Comparison of ENCODE assay signal across 17 cellular contexts in the genomic region with DNA sequence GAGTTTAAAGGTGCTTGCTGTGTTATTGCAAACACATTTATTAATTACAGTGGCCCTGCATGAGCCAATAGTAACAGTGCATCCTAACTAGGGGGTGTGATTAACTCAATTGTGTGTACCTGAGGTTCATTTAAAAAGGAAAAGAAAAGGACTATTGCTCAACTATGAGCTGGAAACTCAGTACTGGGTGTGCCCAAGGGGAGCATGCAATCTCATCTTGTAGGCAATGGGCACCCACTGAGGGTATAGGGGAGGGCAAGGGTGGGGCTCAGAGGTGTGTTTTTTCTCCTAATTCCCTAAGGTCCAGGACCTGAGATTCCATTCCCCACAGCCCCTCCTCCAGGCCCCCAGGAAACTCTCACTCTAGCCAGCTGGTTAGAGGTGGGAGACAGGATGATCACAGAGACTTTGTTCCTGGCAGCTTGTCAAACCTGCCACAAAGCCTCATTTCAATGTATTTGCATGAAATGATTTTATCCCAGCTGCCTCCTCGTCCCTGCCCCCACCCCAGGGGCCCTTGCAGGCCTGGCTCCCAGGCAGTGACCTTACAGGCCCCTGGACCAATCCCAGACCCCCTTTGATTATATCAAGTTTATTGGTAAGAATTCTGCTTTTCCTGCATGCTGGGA.
DNase-seq lines count a peak whose midpoint lies in the region; ATAC-seq and TF ChIP-seq lines count a peak whose summit lies in the region.
"Had no signal": no experiment of that assay in that cellular context is flagged by ENCODE, and none has a peak within 500 bp of the region (broad histone marks: within the 10 kb centered on the region; RNA-seq: fewer than 3 reads in every experiment).

No MANE protein-coding gene starts in this region.

- no peak for TF ChIP-seq POLR2A in sigmoid colon (IDR thresholded peaks at IDR 0.05)

- no peak overlapping the region for H3K4me3 ChIP-seq in right cardiac atrium (ENCODE audit: low read length)
- H3K4me3 ChIP-seq in sigmoid colon = no peak overlapping the region
- H3K4me3 ChIP-seq: PC-9 had no signal

- no peak for TF ChIP-seq CTCF in sigmoid colon (IDR thresholded peaks at IDR 0.05)

- no peaks in the 10 kb centered on the region for H3K27me3 ChIP-seq in right cardiac atrium (ENCODE audit: control insufficient read depth, insufficient read depth)
- no peaks in the 10 kb centered on the region for H3K27me3 ChIP-seq in sigmoid colon

- peak; percentile 38 for DNase-seq in cardiac septum (ENCODE audit: low spot score)
- no peak for DNase-seq in right cardiac atrium
- DNase-seq in NCI-H69 (lab: John Stamatoyannopoulos, UW) = peak; percentile 65
- DNase-seq in islet precursor cell = peak; percentile 35
- DNase-seq in sigmoid colon = peak; percentile 24
- no peak for DNase-seq in stimulated activated CD4-positive, alpha-beta T cell treated with anti-CD3 and anti-CD28 coated beads, Interleukin-4, amount 100 ng/mL, for 4 hours
- no peak for DNase-seq in SW480 (ENCODE audit: low spot score)
- DNase-seq: AML-193; CD4-positive, CD25-positive, alpha-beta regulatory T cell; DMS79; HCEC 1CT; NCI-H1105 treated with DMSO at 0.1 percent for 48 hours; NCI-H2029 treated with DMSO at 0.1 percent for 48 hours; NCI-H524 treated with DMSO at 0.1 percent for 48 hours; PC-9; Right ventricle myocardium superior had no signal

- no peaks in the 10 kb centered on the region for H3K36me3 ChIP-seq in sigmoid colon

- intact Hi-C loops in cardiac septum (cut with DNase I) = no loop called here
- intact Hi-C loops in right cardiac atrium (cut with DNase I) = no loop called here
- intact Hi-C loops in sigmoid colon (cut with DNase I) = no loop called here

- ATAC-seq in right cardiac atrium = no peak
- no peak for ATAC-seq in HG03378 (IDR thresholded peaks at IDR 0.05; ENCODE audit: unreplicated experiment)

- no peaks in the 10 kb centered on the region for H3K9me3 ChIP-seq in right cardiac atrium (ENCODE audit: control insufficient read depth, low read length)
- H3K9me3 ChIP-seq in sigmoid colon = no peaks in the 10 kb centered on the region

- H3K4me1 ChIP-seq in right cardiac atrium (ENCODE audit: control insufficient read depth, insufficient read depth, low read length) (no peaks in the 10 kb centered on the region), sigmoid colon (no peaks in the 10 kb centered on the region)

- no peak for TF ChIP-seq EP300 in sigmoid colon (IDR thresholded peaks at IDR 0.05)

- WGBS in right cardiac atrium = 57% methylated on average over 1 of the region's 1 CpG
- WGBS in sigmoid colon, 2 donors = 28 to 41% methylated on average over 1 of the region's 1 CpG

- no peak overlapping the region for H3K27ac ChIP-seq in right cardiac atrium (ENCODE audit: low read length)
- no peak overlapping the region for H3K27ac ChIP-seq in sigmoid colon
- H3K27ac ChIP-seq: PC-9 had no signal

Comparison
In these comparisons a context has a peak if more than half of its experiments do, and no peak if none do; other contexts are left out.
1. DNase-seq: peak in cardiac septum (single experiment), NCI-H69 (single experiment), islet precursor cell (single experiment) and sigmoid colon (single experiment); none in right cardiac atrium (0 of 3), stimulated activated CD4-positive, alpha-beta T cell treated with anti-CD3 and anti-CD28 coated beads, Interleukin-4, amount 100 ng/mL, for 4 hours (0 of 2) and SW480 (single experiment).